In the genomic region with DNA sequence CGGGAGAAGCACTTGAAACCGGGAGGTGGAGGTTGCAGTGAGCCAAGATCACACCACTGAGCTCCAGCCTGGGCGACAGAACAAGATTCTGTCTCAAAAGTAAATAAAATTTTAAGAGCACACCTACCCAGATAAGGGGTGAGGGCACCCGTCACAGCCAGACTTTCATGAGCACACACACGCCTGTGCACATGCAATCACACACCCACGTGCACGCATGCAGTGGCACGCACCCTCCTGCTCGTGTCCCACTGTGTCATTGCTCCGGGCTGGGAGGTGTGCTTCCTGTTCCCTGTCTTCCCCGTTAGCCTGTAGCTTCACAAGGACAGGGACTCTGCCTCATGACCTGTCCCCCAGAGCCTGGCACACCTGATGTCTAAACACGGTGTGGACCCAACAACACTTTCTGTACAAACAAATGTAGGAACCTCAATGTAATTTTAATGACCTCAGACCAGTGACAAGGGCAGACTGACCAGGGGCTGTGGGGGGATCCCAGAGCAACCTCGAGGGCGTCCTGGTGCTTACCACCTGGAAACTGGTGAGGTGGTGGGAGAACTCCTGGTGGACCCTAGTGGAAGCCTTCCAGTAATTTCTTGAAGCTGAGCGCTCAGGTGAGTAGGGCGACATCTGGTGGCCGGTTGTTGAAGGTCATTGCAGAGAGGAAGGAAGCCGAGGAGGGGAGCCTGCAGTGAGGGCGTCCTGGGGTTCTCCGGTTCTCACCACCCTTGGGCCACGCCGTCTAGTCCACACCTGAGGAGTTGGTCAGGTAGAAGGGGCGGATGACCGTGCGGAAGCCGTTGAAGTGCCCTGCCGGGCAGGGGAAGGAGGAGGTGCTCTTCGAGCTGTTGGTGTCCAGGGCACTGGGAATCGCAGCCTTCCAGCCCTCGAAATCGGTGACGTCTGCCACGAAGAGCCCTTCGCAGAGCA, we compare ENCODE assay signal across 8 cellular contexts. TPM values are rescaled to one million over a fixed set of nuclear protein-coding genes. Genes with fewer than 3 reads are reported as not detected.
DNase-seq lines count a peak whose midpoint lies in the region; ATAC-seq, FAIRE-seq and TF ChIP-seq lines count a peak whose summit lies in the region.

No MANE protein-coding gene starts in this region.

- POLR2A ChIA-PET in AG04450 (lab: Yijun Ruan, JAX): interaction anchor here (0.7 to 1.2 kb wide), 4 partner anchors 10 to 109 kb away, joined by 3 read pairs; no protein-coding TSS in a partner anchor

- DNase-seq in AG04450 (ENCODE audit: low read depth, low spot score) (peak; percentile 37), H54 (ENCODE audit: insufficient read length, low spot score) (peak; percentile 66), NCI-H526 (lab: John Stamatoyannopoulos, UW) (peak; percentile 56 to 84), choroid plexus epithelial cell (ENCODE audit: low read depth) (peak; percentile 82), left kidney (ENCODE audit: low read depth, low spot score) (peak; percentile 93)
- DNase-seq in activated CD4-positive, alpha-beta T cell treated with anti-CD3 and anti-CD28 coated beads for 48 hours: peak; percentile 86
- peak; percentile 60 to 79 for DNase-seq in stimulated activated CD4-positive, alpha-beta T cell treated with anti-CD3 and anti-CD28 coated beads, Interleukin-4, amount 100 ng/mL, for 4 hours

- no peaks in the 10 kb centered on the region; the same call in 1 of the 2 replicates for H3K9me3 ChIP-seq in AG04450 (ENCODE audit: control insufficient read depth, insufficient read depth, low read length)

- no peaks in the 10 kb centered on the region for H3K27me3 ChIP-seq in AG04450 (ENCODE audit: control insufficient read depth, insufficient read depth, low read length)

- no peak for ATAC-seq in GM21786 (IDR thresholded peaks at IDR 0.05; ENCODE audit: unreplicated experiment)

- TF ChIP-seq POLR2A in H54 (IDR thresholded peaks at IDR 0.05; ENCODE audit: low read depth, low read length): peak; percentile 21; the same call in 1 of the 2 replicates

- TF ChIP-seq CTCF in AG04450 (IDR thresholded peaks at IDR 0.05; ENCODE audit: low read depth, low read length) (peak; percentile 85), choroid plexus epithelial cell (conservative IDR thresholded peaks at IDR 0.05; ENCODE audit: low read depth, low read length) (peak; percentile 91)

- H3K4me3 ChIP-seq in AG04450 (ENCODE audit: low read depth, low read length) (no peak overlapping the region), choroid plexus epithelial cell (ENCODE audit: low read depth, low read length) (no peak overlapping the region)

- H3K27ac ChIP-seq in AG04450 (ENCODE audit: low read depth, low read length): no peak overlapping the region

- CTCF ChIA-PET in AG04450 (lab: Charles Lee): interaction anchor here (0.6 to 2.5 kb wide), 31 partner anchors 9 to 476 kb away, joined by 3 to 30 read pairs (median 5); no protein-coding TSS in a partner anchor

- FAIRE-seq in H54 (lab: Jason Lieb, UNC): no peak

RNA-seq across cellular contexts. Expression of gene LGALS3BP, which starts 8.6 kb away (rescaled TPM):
- 126 and 171 TPM in 2 replicates for polyA plus RNA-seq in AG04450 (2011; rRNA removed)
- 53.5 and 76.3 TPM in 2 replicates for polyA minus RNA-seq in AG04450 (2011; rRNA and poly(A)+ RNA removed)

RNA-seq across cellular contexts. Expression of gene CANT1, which starts 38.5 kb away (rescaled TPM):
- 61.6 and 65.5 TPM in 2 replicates for polyA plus RNA-seq in AG04450 (2011; rRNA removed)
- 50.0 and 51.1 TPM in 2 replicates for polyA minus RNA-seq in AG04450 (2011; rRNA and poly(A)+ RNA removed)

RNA-seq across cellular contexts. Expression of gene TIMP2, which starts 45.9 kb away (rescaled TPM):
- 356 and 387 TPM in 2 replicates for polyA plus RNA-seq in AG04450 (2011; rRNA removed)
- 165 and 172 TPM in 2 replicates for polyA minus RNA-seq in AG04450 (2011; rRNA and poly(A)+ RNA removed)

RNA-seq across cellular contexts. Expression of gene C1QTNF1, which starts 52.9 kb away (rescaled TPM):
- polyA plus RNA-seq in AG04450 (2011; rRNA removed): 15.4 and 23.4 TPM in 2 replicates
- polyA minus RNA-seq in AG04450 (2011; rRNA and poly(A)+ RNA removed): 11.5 and 22.3 TPM in 2 replicates

Comparison
In these comparisons a context has a peak if more than half of its experiments do, and no peak if none do; other contexts are left out.
1. DNase-seq: peak in every context shown above with its lines; median percentile 93 in left kidney; 86 in activated CD4-positive, alpha-beta T cell treated with anti-CD3 and anti-CD28 coated beads for 48 hours; 82 in choroid plexus epithelial cell; 70 in NCI-H526; 70 in stimulated activated CD4-positive, alpha-beta T cell treated with anti-CD3 and anti-CD28 coated beads, Interleukin-4, amount 100 ng/mL, for 4 hours; 66 in H54; 37 in AG04450.